Comparison of ENCODE assay signal across 16 cellular contexts in the genomic region with DNA sequence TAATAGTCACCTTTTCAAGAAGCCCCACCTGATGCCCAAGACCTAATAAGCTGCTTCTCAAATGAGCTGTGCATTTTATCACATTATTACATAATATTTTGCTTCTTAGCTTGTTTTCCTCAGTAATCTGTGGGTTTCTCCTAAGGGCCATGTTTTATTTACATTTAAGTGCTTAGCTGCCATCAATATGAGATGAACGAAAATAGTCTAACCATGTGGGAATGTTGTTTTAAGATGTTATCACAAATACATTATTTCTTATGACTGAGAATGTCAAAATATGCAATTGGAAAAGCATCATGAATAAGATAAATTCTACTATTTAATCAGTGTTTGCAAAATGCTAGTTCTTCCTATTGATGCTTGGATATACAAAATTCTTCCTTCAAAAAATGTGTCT. TPM values are rescaled to one million over a fixed set of nuclear protein-coding genes. Genes with fewer than 3 reads are reported as not detected.
DNase-seq lines count a peak whose midpoint lies in the region; ATAC-seq, FAIRE-seq and TF ChIP-seq lines count a peak whose summit lies in the region.
"Had no signal": no experiment of that assay in that cellular context is flagged by ENCODE, and none has a peak within 500 bp of the region (broad histone marks: within the 10 kb centered on the region; RNA-seq: fewer than 3 reads in every experiment).

No MANE protein-coding gene starts in this region.

- peak; percentile 71 for FAIRE-seq in pancreas (lab: Jason Lieb, UNC)
- no peak for FAIRE-seq in kidney (lab: Jason Lieb, UNC)

- no peak overlapping the region for H3K4me2 ChIP-seq in Karpas-422 (ENCODE audit: low read depth, low read length, poor library complexity, severe bottlenecking)
- H3K4me2 ChIP-seq: BLaER1 had no signal

- DNase-seq in CD4-positive, alpha-beta T cell, result no peak
- peak; percentile 40 for DNase-seq in Karpas-422
- DNase-seq in dorsolateral prefrontal cortex, result no peak
- DNase-seq in pancreas, result no peak
- DNase-seq in globus pallidus (ENCODE audit: low spot score), result no peak
- no peak for DNase-seq in Kasumi-1 (lab: John Stamatoyannopoulos, UW)
- no peak for DNase-seq in kidney
- DNase-seq: aorta, foreskin keratinocyte, NCI-H1105, NCI-H226, posterior cingulate gyrus, WERI-Rb-1 had no signal

- POLR2A ChIA-PET in CD4-positive, alpha-beta T cell (lab: Charles Lee), result interaction anchor here (1.2 to 8.0 kb wide), 4 partner anchors 7 to 94 kb away, joined by 3 to 87 read pairs (median 24); a partner anchor contains a TSS

- H3K4me1 Mint-ChIP-seq in CD4-positive, alpha-beta T cell (ENCODE audit: low read depth), result peaks cover 76% of the 10 kb centered on the region

- H3K4me3 ChIP-seq in Karpas-422 (ENCODE audit: low read length), result no peak overlapping the region
- H3K4me3 ChIP-seq in dorsolateral prefrontal cortex, result peak overlapping the region in 5 of 59 donors; percentile 0 to 22 (median 8)
- H3K4me3 ChIP-seq in pancreas, result no peak overlapping the region
- H3K4me3 ChIP-seq in kidney (ENCODE audit: low read length in 2 of 2), result peak overlapping the region in 1 of 2 donors; percentile 26
- H3K4me3 ChIP-seq: BLaER1, SJSA1 had no signal

- intact Hi-C loops in CD4-positive, alpha-beta T cell (cut with DNase I, micrococcal nuclease), result loop anchor here in 1 of 2 experiments (5.0 kb wide), 1 partner anchor 56 kb away; no protein-coding TSS in a partner anchor
- intact Hi-C loops in dorsolateral prefrontal cortex (cut with DNase I), result no loop called here
- intact Hi-C loops in pancreas (cut with DNase I), result no loop called here
- intact Hi-C loops in kidney (cut with DNase I), result no loop called here

- peak overlapping the region; percentile 73 for H3K27ac Mint-ChIP-seq in CD4-positive, alpha-beta T cell

- 40 to 47% methylated on average over 1 of the region's 1 CpG for WGBS in pancreas, 2 donors

- no peaks in the 10 kb centered on the region for H3K9me3 ChIP-seq in CD4-positive, alpha-beta T cell (ENCODE audit: control insufficient read depth, low read length)
- H3K9me3 ChIP-seq in Karpas-422 (ENCODE audit: low read length) (no peaks in the 10 kb centered on the region), pancreas (no peaks in the 10 kb centered on the region), kidney (ENCODE audit: control insufficient read depth in 1 of 2, low read length in 2 of 2) (no peaks in the 10 kb centered on the region)
- H3K9me3 ChIP-seq: BLaER1, SJSA1 had no signal

- no peak overlapping the region for H3K27ac ChIP-seq in CD4-positive, alpha-beta T cell (ENCODE audit: low read depth, low read length)
- H3K27ac ChIP-seq in Karpas-422 (ENCODE audit: low read length) (no peak overlapping the region), dorsolateral prefrontal cortex (peak overlapping the region in 43 of 59 donors; percentile 2 to 100 (median 60)), pancreas (no peak overlapping the region), kidney (ENCODE audit: low read depth in 2 of 2, low read length in 2 of 2) (no peak overlapping the region)
- H3K27ac ChIP-seq: BLaER1, foreskin keratinocyte, SJSA1, WERI-Rb-1 had no signal

- no peaks in the 10 kb centered on the region for H3K9me2 ChIP-seq in Karpas-422 (replicated peaks; ENCODE audit: insufficient read depth, low read length)

- no peaks in the 10 kb centered on the region for H3K9me3 Mint-ChIP-seq in CD4-positive, alpha-beta T cell

- H3K79me2 ChIP-seq in Karpas-422 (ENCODE audit: low read length), result peaks cover 20% of the 10 kb centered on the region

- H4K20me1 ChIP-seq in Karpas-422 (ENCODE audit: insufficient read depth, low read depth, low read length), result no peaks in the 10 kb centered on the region
- H4K20me1 ChIP-seq: BLaER1 had no signal

- H3K27me3 ChIP-seq in CD4-positive, alpha-beta T cell (ENCODE audit: control insufficient read depth, insufficient read depth, low read length), result no peaks in the 10 kb centered on the region
- H3K27me3 ChIP-seq in Karpas-422 (ENCODE audit: low read length) (no peaks in the 10 kb centered on the region), dorsolateral prefrontal cortex (no peaks in the 10 kb centered on the region), pancreas (no peaks in the 10 kb centered on the region)
- H3K27me3 ChIP-seq: BLaER1, foreskin keratinocyte, SJSA1 had no signal

- H3K27me3 Mint-ChIP-seq in CD4-positive, alpha-beta T cell, result no peaks in the 10 kb centered on the region

- TF ChIP-seq CTCF in CD4-positive, alpha-beta T cell (IDR thresholded peaks at IDR 0.05), result no peak
- TF ChIP-seq CTCF in dorsolateral prefrontal cortex (IDR thresholded peaks at IDR 0.05 in 54 of 56, conservative IDR thresholded peaks at IDR 0.05 in 2 of 56; ENCODE audit: low read depth in 1 of 56, partially characterized antibody in 56 of 56), result no peak
- no peak for TF ChIP-seq CTCF in pancreas (IDR thresholded peaks at IDR 0.05)
- no peak for TF ChIP-seq CTCF in kidney (IDR thresholded peaks at IDR 0.05; ENCODE audit: borderline replicate concordance, extremely low read depth, insufficient read depth)

- H3K9ac ChIP-seq in Karpas-422 (ENCODE audit: low read length), result no peak overlapping the region
- no peak overlapping the region for H3K9ac ChIP-seq in kidney (ENCODE audit: low read length in 2 of 2)
- H3K9ac ChIP-seq: BLaER1 had no signal

- CTCF ChIA-PET in CD4-positive, alpha-beta T cell (lab: Charles Lee), result no interaction called here

- ATAC-seq in CD4-positive, alpha-beta T cell (ENCODE audit: poor library complexity), result no peak
- ATAC-seq in pancreas, result no peak
- no peak for ATAC-seq in HG03571 (IDR thresholded peaks at IDR 0.05; ENCODE audit: unreplicated experiment)
- ATAC-seq: foreskin keratinocyte had no signal

- no peak overlapping the region for H2AFZ ChIP-seq in Karpas-422 (ENCODE audit: low read length)

- H3K36me3 ChIP-seq in Karpas-422 (ENCODE audit: insufficient read depth, low read length) (peaks cover 89% of the 10 kb centered on the region), pancreas (peaks cover 0 to 79% (median 44%) of the 10 kb centered on the region in 3 donors), kidney (ENCODE audit: control insufficient read depth in 1 of 2, insufficient read depth in 2 of 2, low read length in 2 of 2) (peaks cover 39 to 88% of the 10 kb centered on the region in 2 donors)

- H3K36me3 Mint-ChIP-seq in CD4-positive, alpha-beta T cell (ENCODE audit: low read depth), result peaks cover 99% of the 10 kb centered on the region

- no peak overlapping the region for H3K4me3 Mint-ChIP-seq in CD4-positive, alpha-beta T cell

- H3K4me1 ChIP-seq in Karpas-422 (ENCODE audit: low read length) (peaks cover 4% of the 10 kb centered on the region), pancreas (peaks cover 2 to 47% (median 29%) of the 10 kb centered on the region in 3 donors), kidney (ENCODE audit: control insufficient read depth in 1 of 2, insufficient read depth in 1 of 2, low read depth in 1 of 2, low read length in 2 of 2) (peaks cover 12 to 22% of the 10 kb centered on the region in 2 donors)
- H3K4me1 ChIP-seq: BLaER1, foreskin keratinocyte had no signal

RNA-seq across cellular contexts. Expression of a gene that starts 10.1 kb away (rescaled TPM):
- total RNA-seq in CD4-positive, alpha-beta T cell, result 100 to 1,000 TPM; 273 to 284 TPM
- 17.8 and 20.1 TPM in 2 replicates for total RNA-seq in Karpas-422 (2014; rRNA removed; shearing (Covaris generic); ENCODE audit: low replicate concordance)
- total RNA-seq in dorsolateral prefrontal cortex, result 100 to 1,000 TPM in 6 of 120 experiments, 10 to 100 TPM in 114; 19.2 to 154 (median 46.7) TPM
- total RNA-seq in pancreas, result 10 to 100 TPM; 11.4 to 79.6 (median 24.9) TPM
- 1 to 10 TPM; 7.3 to 8.5 TPM for polyA plus RNA-seq in pancreas
- 124 TPM for total RNA-seq in kidney
- 18.4 TPM for polyA plus RNA-seq in kidney (ENCODE audit: insufficient read depth, low read depth, low replicate concordance)

Comparison
In these comparisons a context has a peak if more than half of its experiments do, and no peak if none do; other contexts are left out.
1. H3K27ac ChIP-seq: peak in dorsolateral prefrontal cortex (43 of 59); none in CD4-positive, alpha-beta T cell (single experiment), Karpas-422 (single experiment), pancreas (0 of 4) and kidney (0 of 2).